ENCODE assay signal across 1 cellular context in the genomic region with DNA sequence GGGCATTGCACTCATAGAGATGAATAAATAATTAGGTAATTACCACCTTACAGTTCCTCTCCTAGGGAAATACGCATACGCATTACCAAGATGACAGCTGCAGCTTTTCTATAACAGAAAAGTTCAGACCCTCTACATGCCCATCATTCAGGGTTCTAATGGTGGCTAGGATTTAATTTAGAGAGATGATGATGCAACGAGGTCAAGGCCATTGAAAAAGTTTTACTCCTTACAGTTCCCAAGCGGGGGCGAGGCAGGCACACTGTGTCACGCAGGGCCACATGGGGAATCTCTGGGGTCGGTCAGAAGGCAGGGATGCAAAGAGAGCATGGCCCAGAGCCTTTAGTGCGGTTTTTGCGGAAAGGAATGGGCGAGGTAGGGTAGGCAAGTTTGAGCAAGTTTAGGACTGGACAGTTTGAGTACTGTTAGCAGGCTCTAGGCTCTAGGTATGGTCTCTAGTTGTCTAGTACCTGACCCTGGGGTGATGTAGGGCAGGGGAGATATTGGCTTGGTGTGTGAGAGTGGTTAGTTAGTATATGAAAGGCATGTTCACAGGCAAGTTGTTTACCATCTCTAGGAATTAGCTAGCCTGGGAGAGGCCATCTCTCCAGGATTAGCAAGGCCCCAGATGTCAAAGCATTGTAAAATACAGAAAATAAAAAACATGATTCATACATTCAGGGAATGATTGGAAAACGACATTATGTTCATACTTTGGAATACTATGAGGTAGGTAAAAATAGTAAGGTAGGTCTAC.
TF ChIP-seq lines count a peak whose summit lies in the region.

No MANE protein-coding gene starts in this region.

TF ChIP-seq in H1, 55 proteins besides CTCF, POLR2A, EP300 and RAD21:
- TF ChIP-seq SIRT6 (IDR thresholded peaks at IDR 0.05; ENCODE audit: low read length) = no peak
- no peak for TF ChIP-seq TEAD4 (IDR thresholded peaks at IDR 0.05; ENCODE audit: low read depth, low read length)
- no peak for TF ChIP-seq JUN (IDR thresholded peaks at IDR 0.05; ENCODE audit: low read depth, low read length)
- TF ChIP-seq SRF (IDR thresholded peaks at IDR 0.05; ENCODE audit: low read depth, low read length) = no peak
- no peak for TF ChIP-seq YY1 (IDR thresholded peaks at IDR 0.05; ENCODE audit: low read depth, low read length)
- TF ChIP-seq KDM4A (IDR thresholded peaks at IDR 0.05; ENCODE audit: low read depth, low read length, severe bottlenecking) = no peak
- no peak for TF ChIP-seq TCF12 (IDR thresholded peaks at IDR 0.05; ENCODE audit: low read depth, low read length)
- TF ChIP-seq KDM5A (IDR thresholded peaks at IDR 0.05; ENCODE audit: low read length) = no peak
- TF ChIP-seq SP1 (IDR thresholded peaks at IDR 0.05; ENCODE audit: low read depth, low read length) = no peak
- no peak for TF ChIP-seq BRCA1 (IDR thresholded peaks at IDR 0.05; ENCODE audit: low read depth, low read length)
- TF ChIP-seq SP4 (IDR thresholded peaks at IDR 0.05; ENCODE audit: low read length) = no peak
- no peak for TF ChIP-seq ASH2L (IDR thresholded peaks at IDR 0.05; ENCODE audit: low read length)
TF ChIP-seq in H1: peak in this region for 0.
